15 cellular contexts compared by ENCODE assay signal in the genomic region with DNA sequence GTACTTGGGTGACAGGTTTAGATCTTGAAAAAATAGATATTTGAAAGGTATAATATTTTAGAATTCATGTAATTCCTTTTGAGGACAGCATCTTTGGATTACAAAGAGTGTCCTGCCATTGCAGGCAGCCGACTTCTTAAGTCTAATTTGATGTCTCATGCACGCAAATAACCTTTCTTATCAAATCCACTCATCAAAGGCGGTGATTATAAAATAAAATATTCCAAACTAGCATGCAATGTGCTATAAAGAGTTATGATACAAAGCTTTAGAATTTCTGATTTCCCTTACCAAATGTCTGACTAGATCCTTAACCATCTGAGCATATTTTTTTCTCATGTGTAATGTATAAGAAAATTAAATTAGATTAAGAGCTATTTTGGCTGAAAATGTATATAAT.
"Had no signal": no experiment of that assay in that cellular context is flagged by ENCODE, and none has a peak within 500 bp of the region (broad histone marks: within the 10 kb centered on the region; RNA-seq: fewer than 3 reads in every experiment).

No MANE protein-coding gene starts in this region.

- H3K4me3 ChIP-seq: esophagus muscularis mucosa, psoas muscle, right lobe of liver had no signal

- H3K9me3 ChIP-seq: esophagus muscularis mucosa, psoas muscle, right lobe of liver had no signal

- H3K36me3 ChIP-seq: esophagus muscularis mucosa, right lobe of liver had no signal

- DNase-seq: effector memory CD8-positive, alpha-beta T cell; foreskin fibroblast; hippocampal formation; kidney glomerular epithelial cell; mesendoderm; naive B cell; occipital lobe; psoas muscle; retina; right lobe of liver; stimulated activated CD4-positive, alpha-beta T cell treated with anti-CD3 and anti-CD28 coated beads, Interleukin-15, amount 100 ng/mL, for 24 hours; stimulated activated naive CD4-positive, alpha-beta T cell treated with Interleukin-2 at 50 U/mL for 16 hours; trophoblast cell had no signal

- H3K4me1 ChIP-seq: esophagus muscularis mucosa, parathyroid adenoma, psoas muscle, right lobe of liver had no signal

- ATAC-seq: effector memory CD8-positive, alpha-beta T cell; psoas muscle; right lobe of liver had no signal

- H3K27me3 ChIP-seq: esophagus muscularis mucosa, right lobe of liver had no signal
